Comparison of ENCODE assay signal across 1 cellular context in the genomic region with DNA sequence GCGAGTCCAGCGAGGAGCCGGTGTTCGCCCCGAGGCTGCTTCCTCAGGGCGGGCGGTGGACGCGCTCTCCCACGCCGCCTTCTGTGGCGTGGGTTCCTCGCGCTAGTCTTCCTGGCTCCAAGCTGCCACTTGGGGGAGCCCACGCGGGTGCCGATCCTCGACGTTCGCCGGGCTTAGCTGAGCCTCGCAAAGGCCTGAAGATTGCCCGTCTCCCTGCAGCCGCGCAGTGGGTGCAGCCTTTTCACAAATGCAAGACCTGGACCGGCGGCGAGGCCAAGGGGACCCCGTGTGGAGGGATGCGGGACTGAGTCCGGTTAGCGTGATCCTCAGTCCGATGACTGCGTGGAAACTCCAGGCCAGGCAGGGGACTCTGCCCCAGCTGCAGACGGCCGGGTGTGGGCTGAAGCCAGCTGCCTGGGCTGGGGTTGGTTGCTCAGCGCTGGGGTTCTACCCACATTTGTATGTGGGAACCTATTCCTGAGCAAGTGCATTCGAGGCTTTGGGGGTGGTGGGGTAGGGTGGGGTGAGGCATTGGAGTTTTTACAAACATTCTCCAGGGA.
TF ChIP-seq lines count a peak whose summit lies in the region.

No MANE protein-coding gene starts in this region.

TF ChIP-seq in HepG2, 621 proteins besides CTCF, POLR2A, EP300 and RAD21 (continued from another document and continues in another):
- TF ChIP-seq, protein P1, sequence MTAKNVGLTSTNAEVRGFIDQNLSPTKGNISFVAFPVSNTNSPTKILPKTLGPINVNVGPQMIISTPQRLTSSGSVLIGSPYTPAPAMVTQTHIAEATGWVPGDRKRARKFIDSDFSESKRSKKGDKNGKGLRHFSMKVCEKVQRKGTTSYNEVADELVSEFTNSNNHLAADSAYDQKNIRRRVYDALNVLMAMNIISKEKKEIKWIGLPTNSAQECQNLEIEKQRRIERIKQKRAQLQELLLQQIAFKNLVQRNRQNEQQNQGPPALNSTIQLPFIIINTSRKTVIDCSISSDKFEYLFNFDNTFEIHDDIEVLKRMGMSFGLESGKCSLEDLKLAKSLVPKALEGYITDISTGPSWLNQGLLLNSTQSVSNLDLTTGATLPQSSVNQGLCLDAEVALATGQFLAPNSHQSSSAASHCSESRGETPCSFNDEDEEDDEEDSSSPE (CRISPR knock-in tag; IDR thresholded peaks at IDR 0.05): 0 out of 2 replicates have a peak, but pooled peaks have one; percentile 11
- TF ChIP-seq MAFG (CRISPR knock-in tag; IDR thresholded peaks at IDR 0.05) (no peak), ZMYM2 (CRISPR knock-in tag; IDR thresholded peaks at IDR 0.05) (peak; percentile 88), BRD4 (CRISPR knock-in tag; IDR thresholded peaks at IDR 0.05) (no peak), MTF1 (CRISPR knock-in tag; IDR thresholded peaks at IDR 0.05) (peak; percentile 39; the same call in 1 of the 2 replicates), EED (CRISPR knock-in tag; IDR thresholded peaks at IDR 0.05) (0 out of 2 replicates have a peak, but pooled peaks have one; percentile 24), NR3C1 (CRISPR knock-in tag; IDR thresholded peaks at IDR 0.05) (no peak), ZNF883 (CRISPR knock-in tag; IDR thresholded peaks at IDR 0.05; ENCODE audit: not compliant biosample characterization) (no peak), ELF3 (CRISPR knock-in tag; IDR thresholded peaks at IDR 0.05) (no peak), MAZ (IDR thresholded peaks at IDR 0.05; ENCODE audit: borderline replicate concordance, low read depth, low read length) (no peak), MAZ (CRISPR knock-in tag; IDR thresholded peaks at IDR 0.05; ENCODE audit: low read depth) (no peak), ZNF430 (CRISPR knock-in tag; IDR thresholded peaks at IDR 0.05) (peak; percentile 41; the same call in 1 of the 2 replicates), ZNF558 (CRISPR knock-in tag; IDR thresholded peaks at IDR 0.05; ENCODE audit: borderline replicate concordance) (peak; percentile 74; the same call in 1 of the 2 replicates), SRY (CRISPR knock-in tag; IDR thresholded peaks at IDR 0.05) (no peak), ZMAT3 (CRISPR knock-in tag; conservative IDR thresholded peaks at IDR 0.05) (peak; percentile 90), TAF15 (IDR thresholded peaks at IDR 0.05; ENCODE audit: low read depth, low read length, poor library complexity, severe bottlenecking) (peak; percentile 11), BCL6 (CRISPR knock-in tag; IDR thresholded peaks at IDR 0.05) (no peak), RAD51 (IDR thresholded peaks at IDR 0.05; ENCODE audit: borderline replicate concordance) (no peak), SSRP1 (CRISPR knock-in tag; IDR thresholded peaks at IDR 0.05) (peak; percentile 87), ZSCAN22 (CRISPR knock-in tag; IDR thresholded peaks at IDR 0.05) (no peak), ZNF367 (CRISPR knock-in tag; IDR thresholded peaks at IDR 0.05; ENCODE audit: borderline replicate concordance) (0 out of 2 replicates have a peak, but pooled peaks have one; percentile 42), FOXC1 (CRISPR knock-in tag; IDR thresholded peaks at IDR 0.05; ENCODE audit: borderline replicate concordance) (no peak), NFYB (CRISPR knock-in tag; IDR thresholded peaks at IDR 0.05) (no peak), NFE2L1 (CRISPR knock-in tag; IDR thresholded peaks at IDR 0.05; ENCODE audit: borderline replicate concordance) (no peak), ZNF629 (CRISPR knock-in tag; conservative IDR thresholded peaks at IDR 0.05) (no peak), ZNF660 (CRISPR knock-in tag; IDR thresholded peaks at IDR 0.05; ENCODE audit: borderline replicate concordance, low read depth) (no peak), ZNF382 (CRISPR knock-in tag; IDR thresholded peaks at IDR 0.05; ENCODE audit: borderline replicate concordance) (no peak), ZNF446 (CRISPR knock-in tag; IDR thresholded peaks at IDR 0.05) (peak; percentile 34; the same call in 1 of the 2 replicates), NFKBIZ (CRISPR knock-in tag; IDR thresholded peaks at IDR 0.05) (no peak), GABPA (IDR thresholded peaks at IDR 0.05; ENCODE audit: low read depth, low read length) (no peak), GABPA (CRISPR knock-in tag; IDR thresholded peaks at IDR 0.05; ENCODE audit: low read depth) (no peak), ZSCAN25 (CRISPR knock-in tag; IDR thresholded peaks at IDR 0.05) (no peak), RNF2 (conservative IDR thresholded peaks at IDR 0.05; ENCODE audit: low read depth) (peak; percentile 59; the same call in 1 of the 2 replicates), ETV6 (CRISPR knock-in tag; conservative IDR thresholded peaks at IDR 0.05) (no peak), BORCS8-MEF2B (CRISPR knock-in tag; IDR thresholded peaks at IDR 0.05) (0 out of 2 replicates have a peak, but pooled peaks have one; percentile 12), ARID2 (CRISPR knock-in tag; IDR thresholded peaks at IDR 0.05; ENCODE audit: borderline replicate concordance) (0 out of 2 replicates have a peak, but pooled peaks have one; percentile 22), ZIK1 (CRISPR knock-in tag; IDR thresholded peaks at IDR 0.05; ENCODE audit: borderline replicate concordance, low read depth) (0 out of 2 replicates have a peak, but pooled peaks have one; percentile 54), FOXM1 (CRISPR knock-in tag; IDR thresholded peaks at IDR 0.05) (no peak), SETDB1 (CRISPR knock-in tag; IDR thresholded peaks at IDR 0.05; ENCODE audit: borderline replicate concordance) (no peak), ZNF749 (CRISPR knock-in tag; IDR thresholded peaks at IDR 0.05; ENCODE audit: borderline replicate concordance) (peak; percentile 15; the same call in 1 of the 2 replicates), PAF1 (CRISPR knock-in tag; IDR thresholded peaks at IDR 0.05) (no peak), ZNF451 (CRISPR knock-in tag; IDR thresholded peaks at IDR 0.05) (peak; percentile 68; the same call in 1 of the 2 replicates)
- TF ChIP-seq, protein P2, sequence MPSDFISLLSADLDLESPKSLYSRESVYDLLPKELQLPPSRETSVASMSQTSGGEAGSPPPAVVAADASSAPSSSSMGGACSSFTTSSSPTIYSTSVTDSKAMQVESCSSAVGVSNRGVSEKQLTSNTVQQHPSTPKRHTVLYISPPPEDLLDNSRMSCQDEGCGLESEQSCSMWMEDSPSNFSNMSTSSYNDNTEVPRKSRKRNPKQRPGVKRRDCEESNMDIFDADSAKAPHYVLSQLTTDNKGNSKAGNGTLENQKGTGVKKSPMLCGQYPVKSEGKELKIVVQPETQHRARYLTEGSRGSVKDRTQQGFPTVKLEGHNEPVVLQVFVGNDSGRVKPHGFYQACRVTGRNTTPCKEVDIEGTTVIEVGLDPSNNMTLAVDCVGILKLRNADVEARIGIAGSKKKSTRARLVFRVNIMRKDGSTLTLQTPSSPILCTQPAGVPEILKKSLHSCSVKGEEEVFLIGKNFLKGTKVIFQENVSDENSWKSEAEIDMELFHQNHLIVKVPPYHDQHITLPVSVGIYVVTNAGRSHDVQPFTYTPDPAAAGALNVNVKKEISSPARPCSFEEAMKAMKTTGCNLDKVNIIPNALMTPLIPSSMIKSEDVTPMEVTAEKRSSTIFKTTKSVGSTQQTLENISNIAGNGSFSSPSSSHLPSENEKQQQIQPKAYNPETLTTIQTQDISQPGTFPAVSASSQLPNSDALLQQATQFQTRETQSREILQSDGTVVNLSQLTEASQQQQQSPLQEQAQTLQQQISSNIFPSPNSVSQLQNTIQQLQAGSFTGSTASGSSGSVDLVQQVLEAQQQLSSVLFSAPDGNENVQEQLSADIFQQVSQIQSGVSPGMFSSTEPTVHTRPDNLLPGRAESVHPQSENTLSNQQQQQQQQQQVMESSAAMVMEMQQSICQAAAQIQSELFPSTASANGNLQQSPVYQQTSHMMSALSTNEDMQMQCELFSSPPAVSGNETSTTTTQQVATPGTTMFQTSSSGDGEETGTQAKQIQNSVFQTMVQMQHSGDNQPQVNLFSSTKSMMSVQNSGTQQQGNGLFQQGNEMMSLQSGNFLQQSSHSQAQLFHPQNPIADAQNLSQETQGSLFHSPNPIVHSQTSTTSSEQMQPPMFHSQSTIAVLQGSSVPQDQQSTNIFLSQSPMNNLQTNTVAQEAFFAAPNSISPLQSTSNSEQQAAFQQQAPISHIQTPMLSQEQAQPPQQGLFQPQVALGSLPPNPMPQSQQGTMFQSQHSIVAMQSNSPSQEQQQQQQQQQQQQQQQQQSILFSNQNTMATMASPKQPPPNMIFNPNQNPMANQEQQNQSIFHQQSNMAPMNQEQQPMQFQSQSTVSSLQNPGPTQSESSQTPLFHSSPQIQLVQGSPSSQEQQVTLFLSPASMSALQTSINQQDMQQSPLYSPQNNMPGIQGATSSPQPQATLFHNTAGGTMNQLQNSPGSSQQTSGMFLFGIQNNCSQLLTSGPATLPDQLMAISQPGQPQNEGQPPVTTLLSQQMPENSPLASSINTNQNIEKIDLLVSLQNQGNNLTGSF (CRISPR knock-in tag; IDR thresholded peaks at IDR 0.05): 0 out of 2 replicates have a peak, but pooled peaks have one; percentile 51
- TF ChIP-seq, protein P3, sequence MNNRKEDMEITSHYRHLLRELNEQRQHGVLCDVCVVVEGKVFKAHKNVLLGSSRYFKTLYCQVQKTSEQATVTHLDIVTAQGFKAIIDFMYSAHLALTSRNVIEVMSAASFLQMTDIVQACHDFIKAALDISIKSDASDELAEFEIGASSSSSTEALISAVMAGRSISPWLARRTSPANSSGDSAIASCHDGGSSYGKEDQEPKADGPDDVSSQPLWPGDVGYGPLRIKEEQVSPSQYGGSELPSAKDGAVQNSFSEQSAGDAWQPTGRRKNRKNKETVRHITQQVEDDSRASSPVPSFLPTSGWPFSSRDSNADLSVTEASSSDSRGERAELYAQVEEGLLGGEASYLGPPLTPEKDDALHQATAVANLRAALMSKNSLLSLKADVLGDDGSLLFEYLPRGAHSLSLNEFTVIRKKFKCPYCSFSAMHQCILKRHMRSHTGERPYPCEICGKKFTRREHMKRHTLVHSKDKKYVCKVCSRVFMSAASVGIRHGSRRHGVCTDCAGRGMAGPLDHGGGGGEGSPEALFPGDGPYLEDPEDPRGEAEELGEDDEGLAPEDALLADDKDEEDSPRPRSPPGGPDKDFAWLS (CRISPR knock-in tag; IDR thresholded peaks at IDR 0.05; ENCODE audit: borderline replicate concordance): no peak
- TF ChIP-seq, protein P4, sequence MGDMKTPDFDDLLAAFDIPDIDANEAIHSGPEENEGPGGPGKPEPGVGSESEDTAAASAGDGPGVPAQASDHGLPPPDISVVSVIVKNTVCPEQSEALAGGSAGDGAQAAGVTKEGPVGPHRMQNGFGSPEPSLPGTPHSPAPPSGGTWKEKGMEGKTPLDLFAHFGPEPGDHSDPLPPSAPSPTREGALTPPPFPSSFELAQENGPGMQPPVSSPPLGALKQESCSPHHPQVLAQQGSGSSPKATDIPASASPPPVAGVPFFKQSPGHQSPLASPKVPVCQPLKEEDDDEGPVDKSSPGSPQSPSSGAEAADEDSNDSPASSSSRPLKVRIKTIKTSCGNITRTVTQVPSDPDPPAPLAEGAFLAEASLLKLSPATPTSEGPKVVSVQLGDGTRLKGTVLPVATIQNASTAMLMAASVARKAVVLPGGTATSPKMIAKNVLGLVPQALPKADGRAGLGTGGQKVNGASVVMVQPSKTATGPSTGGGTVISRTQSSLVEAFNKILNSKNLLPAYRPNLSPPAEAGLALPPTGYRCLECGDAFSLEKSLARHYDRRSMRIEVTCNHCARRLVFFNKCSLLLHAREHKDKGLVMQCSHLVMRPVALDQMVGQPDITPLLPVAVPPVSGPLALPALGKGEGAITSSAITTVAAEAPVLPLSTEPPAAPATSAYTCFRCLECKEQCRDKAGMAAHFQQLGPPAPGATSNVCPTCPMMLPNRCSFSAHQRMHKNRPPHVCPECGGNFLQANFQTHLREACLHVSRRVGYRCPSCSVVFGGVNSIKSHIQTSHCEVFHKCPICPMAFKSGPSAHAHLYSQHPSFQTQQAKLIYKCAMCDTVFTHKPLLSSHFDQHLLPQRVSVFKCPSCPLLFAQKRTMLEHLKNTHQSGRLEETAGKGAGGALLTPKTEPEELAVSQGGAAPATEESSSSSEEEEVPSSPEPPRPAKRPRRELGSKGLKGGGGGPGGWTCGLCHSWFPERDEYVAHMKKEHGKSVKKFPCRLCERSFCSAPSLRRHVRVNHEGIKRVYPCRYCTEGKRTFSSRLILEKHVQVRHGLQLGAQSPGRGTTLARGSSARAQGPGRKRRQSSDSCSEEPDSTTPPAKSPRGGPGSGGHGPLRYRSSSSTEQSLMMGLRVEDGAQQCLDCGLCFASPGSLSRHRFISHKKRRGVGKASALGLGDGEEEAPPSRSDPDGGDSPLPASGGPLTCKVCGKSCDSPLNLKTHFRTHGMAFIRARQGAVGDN (CRISPR knock-in tag; IDR thresholded peaks at IDR 0.05): peak; percentile 76
- TF ChIP-seq, protein P5, sequence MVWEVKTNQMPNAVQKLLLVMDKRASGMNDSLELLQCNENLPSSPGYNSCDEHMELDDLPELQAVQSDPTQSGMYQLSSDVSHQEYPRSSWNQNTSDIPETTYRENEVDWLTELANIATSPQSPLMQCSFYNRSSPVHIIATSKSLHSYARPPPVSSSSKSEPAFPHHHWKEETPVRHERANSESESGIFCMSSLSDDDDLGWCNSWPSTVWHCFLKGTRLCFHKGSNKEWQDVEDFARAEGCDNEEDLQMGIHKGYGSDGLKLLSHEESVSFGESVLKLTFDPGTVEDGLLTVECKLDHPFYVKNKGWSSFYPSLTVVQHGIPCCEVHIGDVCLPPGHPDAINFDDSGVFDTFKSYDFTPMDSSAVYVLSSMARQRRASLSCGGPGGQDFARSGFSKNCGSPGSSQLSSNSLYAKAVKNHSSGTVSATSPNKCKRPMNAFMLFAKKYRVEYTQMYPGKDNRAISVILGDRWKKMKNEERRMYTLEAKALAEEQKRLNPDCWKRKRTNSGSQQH (CRISPR knock-in tag; IDR thresholded peaks at IDR 0.05; ENCODE audit: low read depth): no peak
- TF ChIP-seq, protein P6, sequence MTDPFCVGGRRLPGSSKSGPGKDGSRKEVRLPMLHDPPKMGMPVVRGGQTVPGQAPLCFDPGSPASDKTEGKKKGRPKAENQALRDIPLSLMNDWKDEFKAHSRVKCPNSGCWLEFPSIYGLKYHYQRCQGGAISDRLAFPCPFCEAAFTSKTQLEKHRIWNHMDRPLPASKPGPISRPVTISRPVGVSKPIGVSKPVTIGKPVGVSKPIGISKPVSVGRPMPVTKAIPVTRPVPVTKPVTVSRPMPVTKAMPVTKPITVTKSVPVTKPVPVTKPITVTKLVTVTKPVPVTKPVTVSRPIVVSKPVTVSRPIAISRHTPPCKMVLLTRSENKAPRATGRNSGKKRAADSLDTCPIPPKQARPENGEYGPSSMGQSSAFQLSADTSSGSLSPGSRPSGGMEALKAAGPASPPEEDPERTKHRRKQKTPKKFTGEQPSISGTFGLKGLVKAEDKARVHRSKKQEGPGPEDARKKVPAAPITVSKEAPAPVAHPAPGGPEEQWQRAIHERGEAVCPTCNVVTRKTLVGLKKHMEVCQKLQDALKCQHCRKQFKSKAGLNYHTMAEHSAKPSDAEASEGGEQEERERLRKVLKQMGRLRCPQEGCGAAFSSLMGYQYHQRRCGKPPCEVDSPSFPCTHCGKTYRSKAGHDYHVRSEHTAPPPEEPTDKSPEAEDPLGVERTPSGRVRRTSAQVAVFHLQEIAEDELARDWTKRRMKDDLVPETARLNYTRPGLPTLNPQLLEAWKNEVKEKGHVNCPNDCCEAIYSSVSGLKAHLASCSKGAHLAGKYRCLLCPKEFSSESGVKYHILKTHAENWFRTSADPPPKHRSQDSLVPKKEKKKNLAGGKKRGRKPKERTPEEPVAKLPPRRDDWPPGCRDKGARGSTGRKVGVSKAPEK (CRISPR knock-in tag; IDR thresholded peaks at IDR 0.05; ENCODE audit: borderline replicate concordance): no peak
